1 cellular context compared by ENCODE assay signal in genomic region chr22:32050678-32051515, GRCh38.
TF ChIP-seq lines count a peak whose summit lies in the region.

No MANE protein-coding gene starts in this region.

TF ChIP-seq in K562, 482 proteins besides CTCF, POLR2A, EP300 and RAD21 (continued from another document and continues in another):
- TF ChIP-seq ELK3 (CRISPR knock-in tag; IDR thresholded peaks at IDR 0.05) (no peak), POLR2G (IDR thresholded peaks at IDR 0.05; ENCODE audit: low read depth, low read length) (no peak), ZNF408 (CRISPR knock-in tag; IDR thresholded peaks at IDR 0.05; ENCODE audit: low read depth) (no peak), GATA2 (CRISPR knock-in tag; IDR thresholded peaks at IDR 0.05) (no peak), MXI1 (IDR thresholded peaks at IDR 0.05; ENCODE audit: low read depth, low read length) (no peak), MYNN (IDR thresholded peaks at IDR 0.05) (peak; percentile 81), MYNN (CRISPR knock-in tag; IDR thresholded peaks at IDR 0.05) (no peak), U2AF1 (optimal IDR thresholded peaks at IDR 0.05; ENCODE audit: low read depth, low read length) (no peak), ZBTB43 (CRISPR knock-in tag; IDR thresholded peaks at IDR 0.05) (no peak), RBM25 (IDR thresholded peaks at IDR 0.05; ENCODE audit: low read depth, low read length, severe bottlenecking) (no peak), THAP12 (CRISPR knock-in tag; IDR thresholded peaks at IDR 0.05) (no peak), C11orf30 (IDR thresholded peaks at IDR 0.05; ENCODE audit: low read depth) (peak; percentile 62; the same call in 1 of the 2 replicates), STAT5A (IDR thresholded peaks at IDR 0.05; ENCODE audit: borderline replicate concordance, low read length) (no peak), ZNF395 (CRISPR knock-in tag; IDR thresholded peaks at IDR 0.05) (no peak), ZNF696 (CRISPR knock-in tag; conservative IDR thresholded peaks at IDR 0.05) (no peak), MAFG (tag; conservative IDR thresholded peaks at IDR 0.05) (peak; percentile 66), EGR1 (conservative IDR thresholded peaks at IDR 0.05) (no peak), MNT (conservative IDR thresholded peaks at IDR 0.05) (no peak), MAFF (IDR thresholded peaks at IDR 0.05; ENCODE audit: low read length) (peak; percentile 55; the same call in 1 of the 2 replicates), HLTF (IDR thresholded peaks at IDR 0.05) (no peak), JUN (IDR thresholded peaks at IDR 0.05; ENCODE audit: borderline replicate concordance, low read depth, low read length) (peak; percentile 62), JUN (CRISPR knock-in tag; IDR thresholded peaks at IDR 0.05; ENCODE audit: borderline replicate concordance) (no peak), FIP1L1 (IDR thresholded peaks at IDR 0.05; ENCODE audit: low read depth, low read length, poor library complexity, severe bottlenecking) (no peak), MECOM (CRISPR knock-in tag; IDR thresholded peaks at IDR 0.05) (no peak), KLF13 (tag; IDR thresholded peaks at IDR 0.05; ENCODE audit: borderline replicate concordance, low read depth) (no peak), ATF4 (CRISPR knock-in tag; IDR thresholded peaks at IDR 0.05) (0 out of 2 replicates have a peak, but pooled peaks have one; percentile 23), HEY1 (CRISPR knock-in tag; IDR thresholded peaks at IDR 0.05; ENCODE audit: borderline replicate concordance) (no peak), L3MBTL2 (IDR thresholded peaks at IDR 0.05) (peak; percentile 74), FOSL1 (tag; conservative IDR thresholded peaks at IDR 0.05) (peak; percentile 74), POLR2B (IDR thresholded peaks at IDR 0.05; ENCODE audit: low read depth, partially characterized antibody) (no peak), KDM5B (IDR thresholded peaks at IDR 0.05; ENCODE audit: insufficient replicate concordance, low read depth, low read length) (no peak), ELF2 (CRISPR knock-in tag; IDR thresholded peaks at IDR 0.05) (no peak), SFPQ (IDR thresholded peaks at IDR 0.05; ENCODE audit: low read depth, low read length) (no peak), KDM2B (CRISPR knock-in tag; IDR thresholded peaks at IDR 0.05) (no peak), HMGN3 (IDR thresholded peaks at IDR 0.05; ENCODE audit: borderline replicate concordance, extremely low read depth, insufficient read length, low read depth, low read length) (no peak), NFE2 (IDR thresholded peaks at IDR 0.05; ENCODE audit: low read depth) (peak; percentile 83), ARID4B (CRISPR knock-in tag; IDR thresholded peaks at IDR 0.05) (no peak), PKNOX1 (IDR thresholded peaks at IDR 0.05) (no peak), GMEB1 (CRISPR knock-in tag; IDR thresholded peaks at IDR 0.05) (no peak), ZNF3 (CRISPR knock-in tag; IDR thresholded peaks at IDR 0.05) (no peak), TAF1 (IDR thresholded peaks at IDR 0.05; ENCODE audit: control insufficient read depth, extremely low read depth, insufficient read depth, low read length, severe bottlenecking) (no peak), CEBPG (CRISPR knock-in tag; IDR thresholded peaks at IDR 0.05) (peak; percentile 78), CEBPG (tag; conservative IDR thresholded peaks at IDR 0.05 in 1 of 2, IDR thresholded peaks at IDR 0.05 in 1 of 2) (peak; percentile 56 to 90), TFAP4 (CRISPR knock-in tag; IDR thresholded peaks at IDR 0.05; ENCODE audit: borderline replicate concordance) (peak; percentile 42; the same call in 1 of the 2 replicates)
